Comparison of ENCODE assay signal across 20 cellular contexts in the genomic region with DNA sequence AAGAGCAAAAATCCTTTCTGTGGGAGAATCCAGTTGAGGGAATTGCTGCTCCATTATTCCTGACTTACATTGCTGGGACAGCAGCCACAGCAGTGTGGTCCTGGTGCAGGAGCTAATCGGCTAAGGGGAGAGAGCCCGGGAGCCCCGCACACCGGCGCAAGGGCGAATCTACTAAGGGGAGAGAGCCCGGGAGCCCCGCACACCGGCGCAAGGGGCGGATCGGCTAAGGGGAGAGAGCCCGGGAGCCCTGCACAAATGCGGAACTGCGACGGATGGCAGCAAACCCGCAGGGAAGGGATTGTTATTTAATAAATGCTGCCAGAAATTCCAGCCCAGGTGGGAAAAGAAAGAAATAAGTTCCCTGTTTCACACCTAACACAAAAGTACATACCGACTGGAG. TPM values are rescaled to one million over a fixed set of nuclear protein-coding genes. Genes with fewer than 3 reads are reported as not detected.
DNase-seq lines count a peak whose midpoint lies in the region; ATAC-seq, FAIRE-seq and TF ChIP-seq lines count a peak whose summit lies in the region.
"Had no signal": no experiment of that assay in that cellular context is flagged by ENCODE, and none has a peak within 500 bp of the region (broad histone marks: within the 10 kb centered on the region; RNA-seq: fewer than 3 reads in every experiment).

No MANE protein-coding gene starts in this region.

- no peak for TF ChIP-seq POLR2A in GM12878 (IDR thresholded peaks at IDR 0.05; ENCODE audit: low read depth, low read length)

- peaks cover 20% of the 10 kb centered on the region for H3K36me3 Mint-ChIP-seq in activated CD8-positive, alpha-beta T cell treated with anti-CD3 and anti-CD28 coated beads for 36 hours (ENCODE audit: low read depth)

- H3K79me2 ChIP-seq in GM12878 (ENCODE audit: control insufficient read depth, insufficient read depth, low read length) = no peaks in the 10 kb centered on the region

- H2AFZ ChIP-seq in GM12878 (ENCODE audit: control insufficient read depth, low read depth, low read length) = no peak overlapping the region

- RAD21 ChIA-PET in GM12878 (lab: Charles Lee; ENCODE audit: unreplicated experiment) = no interaction called here

- TF ChIP-seq EP300 in GM12878 (IDR thresholded peaks at IDR 0.05; ENCODE audit: borderline replicate concordance in 1 of 2, control insufficient read depth in 1 of 2, low read depth in 2 of 2, low read length in 2 of 2) = no peak

- CTCF ChIA-PET in Panc1 (lab: Charles Lee) (no interaction called here), GM12878 (lab: Yijun Ruan, JAX) (no interaction called here)
- CTCF ChIA-PET in activated CD8-positive, alpha-beta T cell treated with anti-CD3 and anti-CD28 coated beads for 36 hours (lab: Charles Lee) = no interaction called here

- intact Hi-C loops in Panc1 (cut with micrococcal nuclease; ENCODE audit: unreplicated experiment) = no loop called here
- intact Hi-C loops in GM12878 (cut with micrococcal nuclease; ENCODE audit: unreplicated experiment) = no loop called here
- intact Hi-C loops in activated CD8-positive, alpha-beta T cell treated with anti-CD3 and anti-CD28 coated beads for 36 hours (cut with micrococcal nuclease) = no loop called here

- no peak for TF ChIP-seq CTCF in Panc1 (IDR thresholded peaks at IDR 0.05)
- TF ChIP-seq CTCF in GM12878 (IDR thresholded peaks at IDR 0.05 in 2 of 3, conservative IDR thresholded peaks at IDR 0.05 in 1 of 3; ENCODE audit: control insufficient read depth in 2 of 3, extremely low read depth in 1 of 3, insufficient read depth in 1 of 3, low read depth in 3 of 3, low read length in 3 of 3) = no peak
- TF ChIP-seq CTCF in activated CD8-positive, alpha-beta T cell treated with anti-CD3 and anti-CD28 coated beads for 36 hours (IDR thresholded peaks at IDR 0.05) = no peak

- H3K4me3 ChIP-seq in Panc1 (ENCODE audit: low read depth in 2 of 2, low read length in 2 of 2) (no peak overlapping the region), GM12878 (no peak overlapping the region)
- H3K4me3 ChIP-seq: BLaER1 treated with 17β-estradiol and CSF1 and Interleukin-3, amounts not matched to agents 10 nM and 100 nM had no signal

- POLR2A ChIA-PET in Panc1 (lab: Charles Lee) = interaction anchor here (0.6 to 0.7 kb wide), 2 partner anchors 29 to 70 kb away, joined by 3 to 5 read pairs; no protein-coding TSS in a partner anchor
- POLR2A ChIA-PET in GM12878 (lab: Charles Lee) = no interaction called here
- POLR2A ChIA-PET in activated CD8-positive, alpha-beta T cell treated with anti-CD3 and anti-CD28 coated beads for 36 hours (lab: Charles Lee) = no interaction called here

- H3K27ac ChIP-seq in Panc1 (ENCODE audit: low read length) = no peak overlapping the region
- no peak overlapping the region for H3K27ac ChIP-seq in GM12878 (ENCODE audit: control insufficient read depth, insufficient read depth)
- H3K27ac ChIP-seq: BLaER1 treated with 17β-estradiol and CSF1 and Interleukin-3, amounts not matched to agents 10 nM and 100 nM; C4-2B had no signal

- H3K4me3 Mint-ChIP-seq in activated CD8-positive, alpha-beta T cell treated with anti-CD3 and anti-CD28 coated beads for 36 hours = no peak overlapping the region
- H3K4me3 Mint-ChIP-seq: B cell; CD4-positive, alpha-beta T cell; CD8-positive, alpha-beta T cell had no signal

- H3K4me1 Mint-ChIP-seq in activated CD8-positive, alpha-beta T cell treated with anti-CD3 and anti-CD28 coated beads for 36 hours (ENCODE audit: low read depth) = no peaks in the 10 kb centered on the region

- SMC1A ChIA-PET in GM12878 (lab: Charles Lee; ENCODE audit: uncharacterized antibody, unreplicated experiment) = interaction anchor here (1.0 kb wide), 1 partner anchor 10 kb away, joined by 3 read pairs; no protein-coding TSS in a partner anchor

- no peak for TF ChIP-seq RAD21 in GM12878 (IDR thresholded peaks at IDR 0.05; ENCODE audit: insufficient read depth, low read depth, low read length)

- H3K9me3 Mint-ChIP-seq in activated CD8-positive, alpha-beta T cell treated with anti-CD3 and anti-CD28 coated beads for 36 hours = no peaks in the 10 kb centered on the region
- H3K9me3 Mint-ChIP-seq: CD4-positive, alpha-beta T cell; CD8-positive, alpha-beta T cell had no signal

- H3K4me1 ChIP-seq in Panc1 (ENCODE audit: control insufficient read depth, insufficient read depth, low read length) = peaks cover 7% of the 10 kb centered on the region
- H3K4me1 ChIP-seq in GM12878 (ENCODE audit: control insufficient read depth, insufficient read depth, low read length) = no peaks in the 10 kb centered on the region
- H3K4me1 ChIP-seq: Caco-2 had no signal

- no peaks in the 10 kb centered on the region for H3K36me3 ChIP-seq in Panc1 (ENCODE audit: control insufficient read depth, insufficient read depth, low read length)
- H3K36me3 ChIP-seq in GM12878 (ENCODE audit: control insufficient read depth in 2 of 2, insufficient read depth in 2 of 2, low read length in 1 of 2) = peaks cover 2 to 5% of the 10 kb centered on the region in 2 experiments; a peak in 3 of 4 replicates

- DNase-seq in Panc1 (ENCODE audit: low read depth, low spot score) (no peak), GM12878 (ENCODE audit: low read depth, low spot score) (no peak), GOT3 (lab: John Stamatoyannopoulos, UW) (no peak), RKO (ENCODE audit: low spot score) (no peak)
- no peak for DNase-seq in activated CD8-positive, alpha-beta T cell treated with anti-CD3 and anti-CD28 coated beads for 36 hours
- DNase-seq: 8988T; AML-193; Caco-2; Calu3; CD4-positive, alpha-beta T cell; CD8-positive, alpha-beta T cell; DMS79 treated with DMSO at 0.1 percent for 48 hours; GF-D8 had no signal

- no peaks in the 10 kb centered on the region for H3K27me3 Mint-ChIP-seq in activated CD8-positive, alpha-beta T cell treated with anti-CD3 and anti-CD28 coated beads for 36 hours
- H3K27me3 Mint-ChIP-seq: B cell; CD4-positive, alpha-beta T cell had no signal

- H3K27me3 ChIP-seq in Panc1 (ENCODE audit: control insufficient read depth, insufficient read depth, low read length) (no peaks in the 10 kb centered on the region), GM12878 (replicated peaks in 1 of 2; ENCODE audit: control insufficient read depth in 2 of 2, insufficient read depth in 2 of 2, low read length in 1 of 2) (no peaks in the 10 kb centered on the region)
- H3K27me3 ChIP-seq: BLaER1 treated with 17β-estradiol and CSF1 and Interleukin-3, amounts not matched to agents 10 nM and 100 nM had no signal

- BruUV-seq in Panc1 (replicated peaks; lab: Mats Ljungman, UMichigan) = TSS peak; percentile 43
- BruUV-seq in GM12878 (replicated peaks; lab: Mats Ljungman, UMichigan) = TSS peak; percentile 29

- FAIRE-seq in GM12878 (lab: Jason Lieb, UNC) = no peak
- FAIRE-seq: A204.1, D721Med, G401.6, GM18507 had no signal

- in situ Hi-C loops in Panc1 (cut with HindIII; ENCODE audit: low pct_unique_long_range_greater_than_20kb, low sequenced_read_pairs) (no loop called here), GM12878 (cut with MboI) (no loop called here)

- WGBS in GM12878 (ENCODE audit: insufficient coverage, insufficient replicate concordance, low lambda C conversion rate, missing lambda C conversion rate) = 96% methylated on average over 16 of the region's 18 CpGs

- H3K4me2 ChIP-seq in GM12878 (ENCODE audit: control insufficient read depth, insufficient read depth) = no peak overlapping the region
- H3K4me2 ChIP-seq: BLaER1 treated with 17β-estradiol and CSF1 and Interleukin-3, amounts not matched to agents 10 nM and 100 nM had no signal

- H3K9me3 ChIP-seq in Panc1 (ENCODE audit: control insufficient read depth, insufficient read depth, low read depth, low read length) (no peaks in the 10 kb centered on the region), GM12878 (replicated peaks; ENCODE audit: control insufficient read depth, insufficient read depth, low read length) (no peaks in the 10 kb centered on the region; the same call in 2 of the 3 replicates)
- H3K9me3 ChIP-seq: BLaER1 treated with 17β-estradiol and CSF1 and Interleukin-3, amounts not matched to agents 10 nM and 100 nM; Caco-2 had no signal

- H4K20me1 ChIP-seq in GM12878 (ENCODE audit: control insufficient read depth, insufficient read depth) = no peaks in the 10 kb centered on the region

- no peak for ATAC-seq in Panc1
- ATAC-seq in GM12878 = no peak
- ATAC-seq in activated CD8-positive, alpha-beta T cell treated with anti-CD3 and anti-CD28 coated beads for 36 hours = no peak
- ATAC-seq: CD8-positive, alpha-beta T cell had no signal

- no peak overlapping the region for H3K27ac Mint-ChIP-seq in activated CD8-positive, alpha-beta T cell treated with anti-CD3 and anti-CD28 coated beads for 36 hours
- H3K27ac Mint-ChIP-seq: B cell; CD4-positive, alpha-beta T cell; CD8-positive, alpha-beta T cell had no signal

- H3K9ac ChIP-seq in GM12878 (ENCODE audit: control insufficient read depth, insufficient read depth, low read length) = no peak overlapping the region
- H3K9ac ChIP-seq: BLaER1 treated with 17β-estradiol and CSF1 and Interleukin-3, amounts not matched to agents 10 nM and 100 nM had no signal

TF ChIP-seq in GM12878, 131 proteins besides CTCF, POLR2A, EP300 and RAD21 (continues in another document):
- no peak for TF ChIP-seq ZNF622 (IDR thresholded peaks at IDR 0.05)
- no peak for TF ChIP-seq MTA3 (IDR thresholded peaks at IDR 0.05; ENCODE audit: borderline replicate concordance, low read length)
- TF ChIP-seq CHD1 (IDR thresholded peaks at IDR 0.05; ENCODE audit: low read depth, low read length) = no peak
- TF ChIP-seq PAX8 (IDR thresholded peaks at IDR 0.05) = no peak
- no peak for TF ChIP-seq CBFB (IDR thresholded peaks at IDR 0.05; ENCODE audit: low read depth)
- TF ChIP-seq SREBF1 (IDR thresholded peaks at IDR 0.05; ENCODE audit: low read length) = no peak

RNA-seq across cellular contexts. Expression of gene TPCN2, which starts 43.5 kb away (rescaled TPM):
- 20.6 TPM for total RNA-seq in Panc1 (2021; ENCODE audit: unreplicated experiment)
- 18.9 TPM for polyA plus RNA-seq in Panc1 (2012; ENCODE audit: insufficient read length)
- total RNA-seq in GM12878 (2013; cell fraction: nucleolus; rRNA removed) = 108 and 127 TPM in 2 replicates
- total RNA-seq in GM12878 (2014; rRNA removed) = 8.2 and 10.4 TPM in 2 replicates
- total RNA-seq in GM12878 (2014; rRNA removed; fragmentation: Illumina TruSeq; extraction: Trizol) = 5.7 and 6.5 TPM in 2 replicates
- 16.3 and 18.4 TPM in 2 replicates for total RNA-seq in GM12878 (2021)
- 6.3 TPM for polyA plus RNA-seq in GM12878 (2011; ENCODE audit: low read depth)
- polyA plus RNA-seq in GM12878 (2011; rRNA removed) = 11.9 and 18.3 TPM in 2 replicates
- polyA plus RNA-seq in GM12878 (2011; cell fraction: cytosol; rRNA removed) = 15.3 and 17.0 TPM in 2 replicates
- 127 and 138 TPM in 2 replicates for polyA plus RNA-seq in GM12878 (2011; cell fraction: nucleus; rRNA removed)
- 10.9 and 14.3 TPM in 2 replicates for polyA plus RNA-seq in GM12878 (2012)
- 6.2 and 8.3 TPM in 2 replicates for polyA plus RNA-seq in GM12878 (2014; fragmentation: Illumina TruSeq; extraction: Trizol)
- 1 to 10 TPM; 1.7 to 2.4 TPM for polyA plus RNA-seq in GM12878 (2014; fragmentation: Nextera tagmentation; extraction: Ambion mirVana)
- polyA plus RNA-seq in GM12878 (2014; rRNA removed) = 13.5 and 16.2 TPM in 2 replicates
- polyA plus RNA-seq in GM12878 (2016; fragmentation: Nextera tagmentation; extraction: Ambion mirVana) = 1 to 10 TPM; 7.9 to 8.5 TPM
- 13.0 and 19.8 TPM in 2 replicates for polyA minus RNA-seq in GM12878 (2011; rRNA and poly(A)+ RNA removed)
- polyA minus RNA-seq in GM12878 (2011; cell fraction: cytosol; rRNA and poly(A)+ RNA removed) = 4.8 and 6.2 TPM in 2 replicates
- polyA minus RNA-seq in GM12878 (2011; cell fraction: nucleus; rRNA and poly(A)+ RNA removed) = 30.7 and 43.1 TPM in 2 replicates
- 10 to 100 TPM; 16.0 to 17.0 TPM for total RNA-seq in activated CD8-positive, alpha-beta T cell treated with anti-CD3 and anti-CD28 coated beads for 36 hours
